14 cellular contexts compared by ENCODE assay signal in genomic region chr1:181587870-181588438, GRCh38.
DNase-seq lines count a peak whose midpoint lies in the region; ATAC-seq, FAIRE-seq and TF ChIP-seq lines count a peak whose summit lies in the region.
"Had no signal": no experiment of that assay in that cellular context is flagged by ENCODE, and none has a peak within 500 bp of the region (broad histone marks: within the 10 kb centered on the region; RNA-seq: fewer than 3 reads in every experiment).

No MANE protein-coding gene starts in this region.

- H3K36me3 Mint-ChIP-seq in mesothelial cell of epicardium (no peaks in the 10 kb centered on the region), immature natural killer cell (no peaks in the 10 kb centered on the region)

- POLR2A ChIA-PET in A549 (lab: Yijun Ruan, JAX), result no interaction called here

- H3K27ac Mint-ChIP-seq in mesothelial cell of epicardium (no peak overlapping the region), immature natural killer cell (no peak overlapping the region)
- H3K27ac Mint-ChIP-seq: HFFc6 had no signal

- H3K27ac ChIP-seq in A549, result no peak overlapping the region

- FAIRE-seq in A549 (lab: Jason Lieb, UNC), result no peak
- FAIRE-seq: colon had no signal

- H3K4me3 ChIP-seq in A549 (no peak overlapping the region), GM06990 (replicated peaks; ENCODE audit: low read depth, low read length) (no peak overlapping the region)

- H3K4me1 Mint-ChIP-seq in mesothelial cell of epicardium (no peaks in the 10 kb centered on the region), immature natural killer cell (no peaks in the 10 kb centered on the region)

- TF ChIP-seq CTCF in A549 (IDR thresholded peaks at IDR 0.05), result no peak
- peak; percentile 34 for TF ChIP-seq CTCF in GM06990 (IDR thresholded peaks at IDR 0.05; ENCODE audit: insufficient read depth, low read length, poor library complexity, severe bottlenecking)
- TF ChIP-seq CTCF in mesothelial cell of epicardium (IDR thresholded peaks at IDR 0.05; ENCODE audit: unreplicated experiment), result no peak

- peak in 1 of 2 experiments; percentile 4 for DNase-seq in A549 (ENCODE audit: low read depth in 1 of 2, low spot score in 1 of 2)
- DNase-seq in GM06990 (ENCODE audit: extremely low read depth, insufficient read length), result peak; percentile 9
- DNase-seq in NAMALWA (ENCODE audit: low spot score), result peak; percentile 40
- peak; percentile 11 for DNase-seq in germinal center (ENCODE audit: low spot score)
- no peak for DNase-seq in putamen (ENCODE audit: low spot score)
- no peak for DNase-seq in mesothelial cell of epicardium (ENCODE audit: low spot score in 2 of 2, unreplicated experiment in 2 of 2)
- no peak for DNase-seq in immature natural killer cell
- no peak for DNase-seq in AG08396 (ENCODE audit: low spot score)
- DNase-seq: C1 segment of cervical spinal cord; HFFc6; KBM-7; stimulated activated CD4-positive, alpha-beta T cell treated with anti-CD3 and anti-CD28 coated beads, Interleukin-4, amount 100 ng/mL, for 1 hour; stimulated activated naive CD4-positive, alpha-beta T cell had no signal

- no peaks in the 10 kb centered on the region for H3K4me1 ChIP-seq in A549

- H3K9me3 Mint-ChIP-seq in mesothelial cell of epicardium, result no peaks in the 10 kb centered on the region
- no peaks in the 10 kb centered on the region for H3K9me3 Mint-ChIP-seq in immature natural killer cell

- H3K36me3 ChIP-seq in GM06990 (ENCODE audit: control insufficient read depth, insufficient read depth, low read length), result no peaks in the 10 kb centered on the region; the same call in none of the 2 replicates

- 56% methylated on average over 10 of the region's 10 CpGs for WGBS in A549 (ENCODE audit: missing lambda C conversion rate)

- H3K4me3 Mint-ChIP-seq in mesothelial cell of epicardium (no peak overlapping the region), immature natural killer cell (no peak overlapping the region)
- H3K4me3 Mint-ChIP-seq: HFFc6 had no signal

- TF ChIP-seq RAD21 in A549 (conservative IDR thresholded peaks at IDR 0.05 in 1 of 2, IDR thresholded peaks at IDR 0.05 in 1 of 2), result no peak

- TF ChIP-seq POLR2A in A549 (IDR thresholded peaks at IDR 0.05; ENCODE audit: low read length), result no peak

- H3K27me3 ChIP-seq in GM06990 (replicated peaks; ENCODE audit: control insufficient read depth, insufficient read depth, low read length), result no peaks in the 10 kb centered on the region

- CTCF ChIA-PET in A549 (lab: Yijun Ruan, JAX), result no interaction called here

- no peak for TF ChIP-seq EP300 in A549 (IDR thresholded peaks at IDR 0.05)

- no peaks in the 10 kb centered on the region for H3K9me3 ChIP-seq in A549

- peak; percentile 66 to 70; a peak in 5 of 6 replicates for ATAC-seq in A549

- H3K4me2 ChIP-seq in A549, result no peak overlapping the region

- H3K27me3 Mint-ChIP-seq in mesothelial cell of epicardium (ENCODE audit: low read depth) (peaks cover 25% of the 10 kb centered on the region), immature natural killer cell (ENCODE audit: low read depth in 3 of 3) (peaks cover 0 to 4% (median 3%) of the 10 kb centered on the region in 3 donors)

TF ChIP-seq in A549, 52 proteins besides CTCF, POLR2A, EP300 and RAD21 (continues in another document):
- TF ChIP-seq BCL3 (IDR thresholded peaks at IDR 0.05), result no peak
- no peak for TF ChIP-seq FOXS1 (CRISPR knock-in tag; IDR thresholded peaks at IDR 0.05)
- no peak for TF ChIP-seq HMGXB4 (CRISPR knock-in tag; IDR thresholded peaks at IDR 0.05; ENCODE audit: borderline replicate concordance)
- TF ChIP-seq ELK1 (IDR thresholded peaks at IDR 0.05; ENCODE audit: low read depth, low read length), result no peak
- no peak for TF ChIP-seq REST (IDR thresholded peaks at IDR 0.05)
- no peak for TF ChIP-seq HOXB5 (CRISPR knock-in tag; IDR thresholded peaks at IDR 0.05)
- TF ChIP-seq EHMT2 (IDR thresholded peaks at IDR 0.05; ENCODE audit: low read depth), result no peak
- no peak for TF ChIP-seq NFE2L2 (conservative IDR thresholded peaks at IDR 0.05; ENCODE audit: low read length)
- TF ChIP-seq PBX3 (IDR thresholded peaks at IDR 0.05), result no peak
- TF ChIP-seq RNF2 (IDR thresholded peaks at IDR 0.05; ENCODE audit: borderline replicate concordance, low read depth), result no peak
- no peak for TF ChIP-seq FOSL2 (IDR thresholded peaks at IDR 0.05)
- no peak for TF ChIP-seq FOSL2 (CRISPR knock-in tag; IDR thresholded peaks at IDR 0.05)
- TF ChIP-seq JUNB (IDR thresholded peaks at IDR 0.05), result no peak
- TF ChIP-seq E2F6 (IDR thresholded peaks at IDR 0.05; ENCODE audit: borderline replicate concordance, low read depth), result no peak
- no peak for TF ChIP-seq FOSB (CRISPR knock-in tag; IDR thresholded peaks at IDR 0.05)
- TF ChIP-seq POLR2AphosphoS2 (conservative IDR thresholded peaks at IDR 0.05; ENCODE audit: low read length), result no peak
- no peak for TF ChIP-seq ESRRA (IDR thresholded peaks at IDR 0.05; ENCODE audit: borderline replicate concordance, low read length)
- no peak for TF ChIP-seq BHLHE40 (IDR thresholded peaks at IDR 0.05; ENCODE audit: low read depth, low read length)

Comparison
In these comparisons a context has a peak if more than half of its experiments do, and no peak if none do; other contexts are left out.
1. DNase-seq: peak in GM06990 (single experiment), NAMALWA (single experiment) and germinal center (single experiment); none in putamen (single experiment), mesothelial cell of epicardium (0 of 2), immature natural killer cell (0 of 3) and AG08396 (single experiment).